ENCODE assay signal across 8 cellular contexts in genomic region chr9:119375892-119376291, GRCh38. TPM values are rescaled to one million over a fixed set of nuclear protein-coding genes. Genes with fewer than 3 reads are reported as not detected.
DNase-seq lines count a peak whose midpoint lies in the region; ATAC-seq and TF ChIP-seq lines count a peak whose summit lies in the region.

No MANE protein-coding gene starts in this region.

- H3K27me3 ChIP-seq in mammary epithelial cell (ENCODE audit: insufficient read depth, low read length), result peaks cover 2% of the 10 kb centered on the region

- H3K9me3 Mint-ChIP-seq in activated CD4-positive, alpha-beta memory T cell treated with anti-CD3 and anti-CD28 coated beads for 36 hours, result peaks cover 8% of the 10 kb centered on the region
- H3K9me3 Mint-ChIP-seq in stimulated activated memory B cell treated with anti-CD40 and anti-IgM and Interleukin-4, amounts not matched to agents 10 μg/mL and 1 μg/mL and 100 μg/mL, for 72 hours, result peaks cover 7% of the 10 kb centered on the region

- no peaks in the 10 kb centered on the region for H3K36me3 ChIP-seq in mammary epithelial cell (ENCODE audit: insufficient read depth, low read length)

- H3K36me3 Mint-ChIP-seq in activated CD4-positive, alpha-beta memory T cell treated with anti-CD3 and anti-CD28 coated beads for 36 hours, result no peaks in the 10 kb centered on the region
- H3K36me3 Mint-ChIP-seq in stimulated activated memory B cell treated with anti-CD40 and anti-IgM and Interleukin-4, amounts not matched to agents 10 μg/mL and 1 μg/mL and 100 μg/mL, for 72 hours, result no peaks in the 10 kb centered on the region

- H3K4me3 Mint-ChIP-seq in activated CD4-positive, alpha-beta memory T cell treated with anti-CD3 and anti-CD28 coated beads for 36 hours, result no peak overlapping the region
- H3K4me3 Mint-ChIP-seq in stimulated activated memory B cell treated with anti-CD40 and anti-IgM and Interleukin-4, amounts not matched to agents 10 μg/mL and 1 μg/mL and 100 μg/mL, for 72 hours, result no peak overlapping the region

- peak; percentile 59 to 71 for TF ChIP-seq CTCF in mammary epithelial cell (conservative IDR thresholded peaks at IDR 0.05 in 1 of 2, IDR thresholded peaks at IDR 0.05 in 1 of 2; ENCODE audit: extremely low read depth in 1 of 2, insufficient read depth in 1 of 2, low read depth in 1 of 2, low read length in 2 of 2)

- no peaks in the 10 kb centered on the region for H3K4me1 ChIP-seq in mammary epithelial cell (ENCODE audit: insufficient read depth, low read length)

- WGBS in mammary epithelial cell (ENCODE audit: low coverage, missing lambda C conversion rate), result 38% methylated on average over 2 of the region's 3 CpGs

- in situ Hi-C loops in mammary epithelial cell (cut with MboI; ENCODE audit: low sequenced_read_pairs in 2 of 2), result loop anchor here in 1 of 2 donors (10.0 kb wide), 1 partner anchor 979 kb away; no protein-coding TSS in a partner anchor

- H3K4me1 Mint-ChIP-seq in activated CD4-positive, alpha-beta memory T cell treated with anti-CD3 and anti-CD28 coated beads for 36 hours (ENCODE audit: low read depth), result no peaks in the 10 kb centered on the region
- H3K4me1 Mint-ChIP-seq in stimulated activated memory B cell treated with anti-CD40 and anti-IgM and Interleukin-4, amounts not matched to agents 10 μg/mL and 1 μg/mL and 100 μg/mL, for 72 hours, result no peaks in the 10 kb centered on the region

- H3K9me3 ChIP-seq in mammary epithelial cell (replicated peaks; ENCODE audit: insufficient read depth, low read length), result no peaks in the 10 kb centered on the region

- H3K9ac ChIP-seq in mammary epithelial cell (ENCODE audit: insufficient read depth, low read length), result no peak overlapping the region

- peak; percentile 23 for DNase-seq in NCI-H510A treated with DMSO at 0.1 percent for 48 hours (lab: John Stamatoyannopoulos, UW)
- no peak for DNase-seq in NCI-H510A (lab: John Stamatoyannopoulos, UW)
- peak; percentile 14 for DNase-seq in NCI-H1092 (lab: John Stamatoyannopoulos, UW)
- peak; percentile 33 for DNase-seq in mammary epithelial cell
- peak; percentile 34 for DNase-seq in renal cortical epithelial cell (ENCODE audit: low read depth)
- no peak for DNase-seq in activated CD4-positive, alpha-beta memory T cell treated with anti-CD3 and anti-CD28 coated beads for 36 hours
- no peak for DNase-seq in LoVo (ENCODE audit: low spot score)

- no peak for ATAC-seq in stimulated activated memory B cell treated with anti-CD40 and anti-IgM and Interleukin-4, amounts not matched to agents 10 μg/mL and 1 μg/mL and 100 μg/mL, for 72 hours

- no peak overlapping the region for H3K4me2 ChIP-seq in mammary epithelial cell (ENCODE audit: insufficient read depth, low read depth, low read length)

- H3K27ac Mint-ChIP-seq in activated CD4-positive, alpha-beta memory T cell treated with anti-CD3 and anti-CD28 coated beads for 36 hours, result no peak overlapping the region
- H3K27ac Mint-ChIP-seq in stimulated activated memory B cell treated with anti-CD40 and anti-IgM and Interleukin-4, amounts not matched to agents 10 μg/mL and 1 μg/mL and 100 μg/mL, for 72 hours, result no peak overlapping the region

- H3K4me3 ChIP-seq in mammary epithelial cell (replicated peaks in 1 of 3; ENCODE audit: insufficient read depth in 1 of 3, low read depth in 2 of 3, low read length in 3 of 3), result no peak overlapping the region

- H3K27me3 Mint-ChIP-seq in activated CD4-positive, alpha-beta memory T cell treated with anti-CD3 and anti-CD28 coated beads for 36 hours, result peaks cover 4% of the 10 kb centered on the region
- H3K27me3 Mint-ChIP-seq in stimulated activated memory B cell treated with anti-CD40 and anti-IgM and Interleukin-4, amounts not matched to agents 10 μg/mL and 1 μg/mL and 100 μg/mL, for 72 hours, result peaks cover 20% of the 10 kb centered on the region

- dilution Hi-C loops in mammary epithelial cell (cut with HindIII; ENCODE audit: low sequenced_read_pairs), result no loop called here

- no peaks in the 10 kb centered on the region for H3K79me2 ChIP-seq in mammary epithelial cell (ENCODE audit: insufficient read depth, low read length)

- no TSS peak for BruUV-seq in mammary epithelial cell (replicated peaks; lab: Mats Ljungman, UMichigan)

- H3K27ac ChIP-seq in mammary epithelial cell (ENCODE audit: insufficient read depth, low read depth, low read length), result no peak overlapping the region

- no peaks in the 10 kb centered on the region for H4K20me1 ChIP-seq in mammary epithelial cell (ENCODE audit: insufficient read depth, low read length)

- intact Hi-C loops in mammary epithelial cell (cut with micrococcal nuclease), result loop anchor here (1.0 to 5.0 kb wide), 4 partner anchors 82 to 973 kb away; no protein-coding TSS in a partner anchor
- intact Hi-C loops in activated CD4-positive, alpha-beta memory T cell treated with anti-CD3 and anti-CD28 coated beads for 36 hours (cut with micrococcal nuclease), result no loop called here

- POLR2A ChIA-PET in activated CD4-positive, alpha-beta memory T cell treated with anti-CD3 and anti-CD28 coated beads for 36 hours (lab: Charles Lee), result no interaction called here

- CTCF ChIA-PET in mammary epithelial cell (lab: Charles Lee; ENCODE audit: low non-redundant PET), result interaction anchor here (1.0 kb wide), 1 partner anchor 110 kb away, joined by 5 read pairs; no protein-coding TSS in a partner anchor
- CTCF ChIA-PET in activated CD4-positive, alpha-beta memory T cell treated with anti-CD3 and anti-CD28 coated beads for 36 hours (lab: Charles Lee), result no interaction called here

- no peak overlapping the region for H2AFZ ChIP-seq in mammary epithelial cell (ENCODE audit: low read depth, low read length)

RNA-seq across cellular contexts. Expression of gene BRINP1, which starts 6.7 kb away (rescaled TPM):
- 10 to 100 TPM in 1 of 2 donors, 1 to 10 TPM in 1; 5.7 to 22.2 TPM for total RNA-seq in mammary epithelial cell
- 0.82 TPM for polyA plus RNA-seq in mammary epithelial cell
- polyA minus RNA-seq in mammary epithelial cell, result not detected
- total RNA-seq in renal cortical epithelial cell, result 1.5 and 7.5 TPM in 2 replicates
- not detected for total RNA-seq in activated CD4-positive, alpha-beta memory T cell treated with anti-CD3 and anti-CD28 coated beads for 36 hours

Comparison
In these comparisons a context has a peak if more than half of its experiments do, and no peak if none do; other contexts are left out.
1. DNase-seq: peak in NCI-H510A treated with DMSO at 0.1 percent for 48 hours (single experiment), NCI-H1092 (single experiment), mammary epithelial cell (single experiment) and renal cortical epithelial cell (single experiment); none in NCI-H510A (single experiment), activated CD4-positive, alpha-beta memory T cell treated with anti-CD3 and anti-CD28 coated beads for 36 hours (single experiment) and LoVo (single experiment).